Comparison of ENCODE assay signal across 23 cellular contexts in genomic region chr17:78678711-78679110, GRCh38.
A peak's percentile ranks its signal among the peaks of the same experiment; 100 is the strongest.
DNase-seq lines count a peak whose midpoint lies in the region; ATAC-seq, FAIRE-seq and TF ChIP-seq lines count a peak whose summit lies in the region.
"Had no signal": no experiment of that assay in that cellular context is flagged by ENCODE, and none has a peak within 500 bp of the region (broad histone marks: within the 10 kb centered on the region; RNA-seq: fewer than 3 reads in every experiment).

No MANE protein-coding gene starts in this region.

- FAIRE-seq in A549 (lab: Jason Lieb, UNC), result no peak
- FAIRE-seq: colon, HepG2 had no signal

- WGBS in A549 (ENCODE audit: missing lambda C conversion rate), result 97% methylated on average over 6 of the region's 6 CpGs
- WGBS in adrenal gland, 4 donors, result 95 to 99% (median 97%) methylated on average over 6 of the region's 6 CpGs

- DNase-seq in A549 (ENCODE audit: low read depth in 1 of 2, low spot score in 1 of 2), result no peak
- DNase-seq in CD14-positive monocyte (ENCODE audit: low spot score), result no peak
- peak; percentile 57 for DNase-seq in cerebellar cortex (ENCODE audit: low spot score)
- DNase-seq in naive thymus-derived CD4-positive, alpha-beta T cell, result no peak
- DNase-seq in adrenal gland, result no peak
- DNase-seq in NCI-H1417 treated with DMSO at 0.1 percent for 48 hours (lab: John Stamatoyannopoulos, UW), result no peak
- no peak for DNase-seq in NCI-H146 (lab: John Stamatoyannopoulos, UW)
- DNase-seq: activated CD4-positive, alpha-beta T cell treated with anti-CD3 and anti-CD28 coated beads, Interleukin-2, amount 50 U/mL, for 4 hours; activated gamma-delta T cell treated with Interleukin-2 at 50 U/mL for 16 hours; DMS153; effector memory CD4-positive, alpha-beta T cell; foreskin fibroblast; Kasumi-1; left cardiac atrium; midbrain; NCI-H1930; stimulated activated CD4-positive, alpha-beta T cell treated with anti-CD3 and anti-CD28 coated beads, Interleukin-15, amount 100 ng/mL, for 24 hours; T-helper 9 cell; transverse colon had no signal

- H3K9me3 Mint-ChIP-seq in CD14-positive monocyte, result peaks cover 0 to 2% (median 0%) of the 10 kb centered on the region in 7 donors
- H3K9me3 Mint-ChIP-seq in naive thymus-derived CD4-positive, alpha-beta T cell, result peaks cover 0 to 23% (median 0%) of the 10 kb centered on the region in 11 donors

- no peak for TF ChIP-seq POLR2A in A549 (IDR thresholded peaks at IDR 0.05; ENCODE audit: low read length)
- TF ChIP-seq POLR2A in adrenal gland (IDR thresholded peaks at IDR 0.05), result no peak

- no peak overlapping the region for H3K4me2 ChIP-seq in A549

- TF ChIP-seq RAD21 in A549 (conservative IDR thresholded peaks at IDR 0.05 in 1 of 2, IDR thresholded peaks at IDR 0.05 in 1 of 2), result no peak

- H3K4me3 Mint-ChIP-seq in CD14-positive monocyte, result no peak overlapping the region
- no peak overlapping the region for H3K4me3 Mint-ChIP-seq in naive thymus-derived CD4-positive, alpha-beta T cell

- H3K27me3 Mint-ChIP-seq in CD14-positive monocyte (ENCODE audit: low read depth in 3 of 3), result peaks cover 0 to 1% (median 1%) of the 10 kb centered on the region in 3 donors
- H3K27me3 Mint-ChIP-seq in naive thymus-derived CD4-positive, alpha-beta T cell, result no peaks in the 10 kb centered on the region

- H3K27ac ChIP-seq in A549, result peak overlapping the region; percentile 90 to 94; a peak in 4 of 6 replicates
- no peak overlapping the region for H3K27ac ChIP-seq in naive thymus-derived CD4-positive, alpha-beta T cell (ENCODE audit: low read depth, low read length)
- H3K27ac ChIP-seq in adrenal gland, result no peak overlapping the region
- H3K27ac ChIP-seq: transverse colon had no signal

- TF ChIP-seq EP300 in A549 (IDR thresholded peaks at IDR 0.05), result no peak

- intact Hi-C loops in CD14-positive monocyte (cut with micrococcal nuclease), result no loop called here
- intact Hi-C loops in naive thymus-derived CD4-positive, alpha-beta T cell (cut with micrococcal nuclease), result no loop called here
- intact Hi-C loops in adrenal gland (cut with DNase I), result no loop called here

- no peak overlapping the region for H3K4me3 ChIP-seq in A549
- H3K4me3 ChIP-seq in naive thymus-derived CD4-positive, alpha-beta T cell (ENCODE audit: low read length), result no peak overlapping the region
- H3K4me3 ChIP-seq in adrenal gland, result no peak overlapping the region
- H3K4me3 ChIP-seq: transverse colon had no signal

- H3K27me3 ChIP-seq in naive thymus-derived CD4-positive, alpha-beta T cell (ENCODE audit: control insufficient read depth in 2 of 2, insufficient read depth in 2 of 2, low read length in 2 of 2), result no peaks in the 10 kb centered on the region
- no peaks in the 10 kb centered on the region for H3K27me3 ChIP-seq in adrenal gland
- H3K27me3 ChIP-seq: transverse colon had no signal

- peaks cover 49 to 99% (median 74%) of the 10 kb centered on the region in 3 experiments for H3K36me3 ChIP-seq in naive thymus-derived CD4-positive, alpha-beta T cell (ENCODE audit: control insufficient read depth in 2 of 3, insufficient read depth in 3 of 3, low read length in 3 of 3)
- peaks cover 0 to 53% of the 10 kb centered on the region in 2 donors for H3K36me3 ChIP-seq in adrenal gland (replicated peaks in 1 of 2)

- no peaks in the 10 kb centered on the region for H3K4me1 Mint-ChIP-seq in CD14-positive monocyte
- peaks cover 0 to 10% (median 4%) of the 10 kb centered on the region in 7 donors for H3K4me1 Mint-ChIP-seq in naive thymus-derived CD4-positive, alpha-beta T cell

- peaks cover 96 to 98% of the 10 kb centered on the region in 2 donors for H3K36me3 Mint-ChIP-seq in CD14-positive monocyte
- H3K36me3 Mint-ChIP-seq in naive thymus-derived CD4-positive, alpha-beta T cell, result peaks cover 4 to 58% (median 27%) of the 10 kb centered on the region in 5 donors

- TF ChIP-seq CTCF in A549 (IDR thresholded peaks at IDR 0.05) (no peak), CD14-positive monocyte (IDR thresholded peaks at IDR 0.05) (no peak), adrenal gland (IDR thresholded peaks at IDR 0.05) (no peak)

- ATAC-seq in A549 (no peak), HG02870 (IDR thresholded peaks at IDR 0.05; ENCODE audit: unreplicated experiment) (no peak)
- no peak for ATAC-seq in naive thymus-derived CD4-positive, alpha-beta T cell
- ATAC-seq: HepG2, left cardiac atrium, sciatic nerve had no signal

- POLR2A ChIA-PET in A549 (lab: Yijun Ruan, JAX), result no interaction called here
- POLR2A ChIA-PET in naive thymus-derived CD4-positive, alpha-beta T cell (lab: Charles Lee), result interaction anchor here (1.2 to 1.6 kb wide), 2 partner anchors 12 to 31 kb away, joined by 3 to 6 read pairs; no protein-coding TSS in a partner anchor

- H3K27ac Mint-ChIP-seq in CD14-positive monocyte, result peak overlapping the region in 4 of 7 donors; percentile 32 to 81 (median 64)
- peak overlapping the region in 5 of 9 donors; percentile 15 to 75 (median 63) for H3K27ac Mint-ChIP-seq in naive thymus-derived CD4-positive, alpha-beta T cell

- H3K9me3 ChIP-seq in A549, result no peaks in the 10 kb centered on the region
- H3K9me3 ChIP-seq in naive thymus-derived CD4-positive, alpha-beta T cell (ENCODE audit: control insufficient read depth in 2 of 3, low read length in 3 of 3), result no peaks in the 10 kb centered on the region
- H3K9me3 ChIP-seq in adrenal gland (replicated peaks in 1 of 3), result no peaks in the 10 kb centered on the region
- H3K9me3 ChIP-seq: transverse colon had no signal

- CTCF ChIA-PET in A549 (lab: Yijun Ruan, JAX), result interaction anchor here (1.2 to 7.1 kb wide), 4 partner anchors 10 to 93 kb away, joined by 4 to 69 read pairs (median 24); no protein-coding TSS in a partner anchor
- CTCF ChIA-PET in naive thymus-derived CD4-positive, alpha-beta T cell (lab: Charles Lee), result no interaction called here

- H3K4me1 ChIP-seq in A549, result peaks cover 50% of the 10 kb centered on the region
- H3K4me1 ChIP-seq in naive thymus-derived CD4-positive, alpha-beta T cell (ENCODE audit: control insufficient read depth in 2 of 2, insufficient read depth in 2 of 2, low read length in 2 of 2), result no peaks in the 10 kb centered on the region
- peaks cover 17 to 28% of the 10 kb centered on the region in 2 donors for H3K4me1 ChIP-seq in adrenal gland (replicated peaks in 1 of 2)

TF ChIP-seq in A549, 52 proteins besides CTCF, POLR2A, EP300 and RAD21 (continues in another document):
- TF ChIP-seq KDM1A (IDR thresholded peaks at IDR 0.05; ENCODE audit: low read depth) (no peak), SREBF2 (IDR thresholded peaks at IDR 0.05) (no peak), PBX3 (IDR thresholded peaks at IDR 0.05) (no peak), ZSCAN20 (CRISPR knock-in tag; IDR thresholded peaks at IDR 0.05) (no peak), HES2 (IDR thresholded peaks at IDR 0.05) (no peak), HOXB5 (CRISPR knock-in tag; IDR thresholded peaks at IDR 0.05) (no peak), REST (IDR thresholded peaks at IDR 0.05) (no peak), HDAC2 (IDR thresholded peaks at IDR 0.05) (no peak), CBX2 (IDR thresholded peaks at IDR 0.05; ENCODE audit: borderline replicate concordance, low read depth) (no peak)

Comparison
In these comparisons a context has a peak if more than half of its experiments do, and no peak if none do; other contexts are left out.
1. H3K27ac ChIP-seq: peak in A549 (2 of 2); none in naive thymus-derived CD4-positive, alpha-beta T cell (single experiment) and adrenal gland (0 of 5).